In the genomic region with DNA sequence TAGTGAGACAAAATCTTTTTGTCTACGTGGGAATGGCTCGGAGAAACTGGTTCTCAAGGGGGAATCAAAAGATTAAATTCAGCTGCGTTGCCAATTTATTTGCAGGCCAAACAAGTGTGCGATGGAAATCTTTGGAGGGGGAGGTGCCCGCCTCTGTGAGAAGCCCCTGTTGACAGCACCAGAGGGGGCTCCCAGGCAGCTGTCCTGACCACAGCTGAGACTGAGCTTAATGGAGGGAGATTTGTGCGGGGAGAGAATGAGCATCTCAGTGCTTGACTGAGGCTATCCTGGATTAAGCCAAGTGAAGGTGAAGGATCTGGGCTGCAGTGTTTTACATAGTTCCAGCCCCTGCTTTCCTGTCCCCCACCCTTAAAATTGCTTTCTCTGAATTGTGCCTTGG, we compare ENCODE assay signal across 24 cellular contexts.
"Had no signal": no experiment of that assay in that cellular context is flagged by ENCODE, and none has a peak within 500 bp of the region (broad histone marks: within the 10 kb centered on the region; RNA-seq: fewer than 3 reads in every experiment).

No MANE protein-coding gene starts in this region.

- H3K4me3 Mint-ChIP-seq: natural killer cell treated with Interleukin-12 subunit alpha and Interleukin-12 subunit beta and Interleukin-15 and Interleukin-18, amount 100 ng/mL, for 72 hours; stimulated activated effector memory CD8-positive, alpha-beta T cell treated with anti-CD3 and anti-CD28 coated beads, Interleukin-12 subunit alpha, Interleukin-12 subunit beta, amount 100 ng/mL, for 72 hours; type B pancreatic cell had no signal

- DNase-seq: colonic mucosa; dermis blood vessel endothelial cell; heart right ventricle; hypothalamus; left colon; left ventricle myocardium superior; mesenchymal stem cell; midbrain; posterior cingulate gyrus; right cardiac atrium; small intestine; stimulated activated CD4-positive, alpha-beta T cell treated with anti-CD3 and anti-CD28 coated beads, Interleukin-12 subunit alpha, Interleukin-12 subunit beta, amount 100 ng/mL, for 4 hours; stimulated activated CD4-positive, alpha-beta T cell treated with anti-CD3 and anti-CD28 coated beads, Interleukin-2, amount 100 ng/mL, for 48 hours; stimulated activated CD8-positive, alpha-beta memory T cell treated with anti-CD3 and anti-CD28 coated beads, Interleukin-4, amount 100 ng/mL, for 48 hours; stimulated activated naive CD8-positive, alpha-beta T cell treated with anti-CD3 and anti-CD28 coated beads, Interleukin-15, Interleukin-2, amounts not matched to agents 100 U/mL and 50 U/mL, for 24 hours; thyroid gland had no signal

- H3K4me1 Mint-ChIP-seq: stimulated activated effector memory CD8-positive, alpha-beta T cell treated with anti-CD3 and anti-CD28 coated beads, Interleukin-12 subunit alpha, Interleukin-12 subunit beta, amount 100 ng/mL, for 72 hours had no signal

- ATAC-seq: heart right ventricle; left colon; left ventricle myocardium superior; natural killer cell treated with Interleukin-12 subunit alpha and Interleukin-12 subunit beta and Interleukin-15 and Interleukin-18, amount 100 ng/mL, for 72 hours; right cardiac atrium; stimulated activated effector memory CD8-positive, alpha-beta T cell treated with anti-CD3 and anti-CD28 coated beads, Interleukin-12 subunit alpha, Interleukin-12 subunit beta, amount 100 ng/mL, for 72 hours; stimulated activated naive CD8-positive, alpha-beta T cell treated with anti-CD3 and anti-CD28 coated beads, Interleukin-15, Interleukin-2, amounts not matched to agents 100 U/mL and 50 U/mL, for 24 hours had no signal

- H3K9me3 ChIP-seq: colonic mucosa, heart right ventricle, neutrophil, suprapubic skin, thyroid gland had no signal

- H3K4me3 ChIP-seq: colonic mucosa, heart right ventricle, lung, suprapubic skin, thyroid gland had no signal

- H3K36me3 Mint-ChIP-seq: natural killer cell treated with Interleukin-12 subunit alpha and Interleukin-12 subunit beta and Interleukin-15 and Interleukin-18, amount 100 ng/mL, for 72 hours; stimulated activated effector memory CD8-positive, alpha-beta T cell treated with anti-CD3 and anti-CD28 coated beads, Interleukin-12 subunit alpha, Interleukin-12 subunit beta, amount 100 ng/mL, for 72 hours; type B pancreatic cell had no signal

- H3K36me3 ChIP-seq: colonic mucosa, heart right ventricle, neutrophil, suprapubic skin, thyroid gland had no signal

- H3K27me3 ChIP-seq: colonic mucosa, thyroid gland had no signal

- H3K4me1 ChIP-seq: colonic mucosa, heart right ventricle, suprapubic skin, thyroid gland had no signal

- H3K27ac ChIP-seq: colonic mucosa, heart right ventricle, neutrophil, suprapubic skin, thyroid gland had no signal

- H3K27ac Mint-ChIP-seq: natural killer cell treated with Interleukin-12 subunit alpha and Interleukin-12 subunit beta and Interleukin-15 and Interleukin-18, amount 100 ng/mL, for 72 hours; stimulated activated effector memory CD8-positive, alpha-beta T cell treated with anti-CD3 and anti-CD28 coated beads, Interleukin-12 subunit alpha, Interleukin-12 subunit beta, amount 100 ng/mL, for 72 hours; type B pancreatic cell had no signal

- FAIRE-seq: frontal cortex, small intestine, urothelium cell line had no signal

- H3K9me3 Mint-ChIP-seq: natural killer cell treated with Interleukin-12 subunit alpha and Interleukin-12 subunit beta and Interleukin-15 and Interleukin-18, amount 100 ng/mL, for 72 hours; stimulated activated effector memory CD8-positive, alpha-beta T cell treated with anti-CD3 and anti-CD28 coated beads, Interleukin-12 subunit alpha, Interleukin-12 subunit beta, amount 100 ng/mL, for 72 hours; type B pancreatic cell had no signal
